In the genomic region with DNA sequence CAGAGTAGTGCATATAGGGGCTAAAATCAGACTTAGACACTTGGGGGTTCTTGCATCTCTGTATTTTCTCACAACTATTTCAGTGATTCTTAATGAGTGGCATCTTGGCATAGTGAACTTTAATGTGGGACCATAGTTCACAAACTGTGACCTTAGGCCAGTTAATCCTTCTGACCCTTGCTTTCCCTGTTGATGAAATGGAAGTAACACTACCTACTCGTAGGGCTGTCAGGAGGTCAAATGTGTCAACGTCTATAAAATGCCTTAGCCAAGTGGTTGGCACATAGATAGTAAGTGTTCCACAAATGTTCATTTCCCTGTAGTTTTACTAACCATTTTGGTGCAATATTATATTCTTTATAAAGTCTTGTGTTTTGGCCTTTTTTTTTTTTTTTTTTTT, we compare ENCODE assay signal across 1 cellular context.
TF ChIP-seq lines count a peak whose summit lies in the region.

No MANE protein-coding gene starts in this region.

TF ChIP-seq in HepG2, 621 proteins besides CTCF, POLR2A, EP300 and RAD21:
- TF ChIP-seq HNF4A (CRISPR knock-in tag; IDR thresholded peaks at IDR 0.05) (peak; percentile 71), FLYWCH1 (CRISPR knock-in tag; IDR thresholded peaks at IDR 0.05) (no peak), NR2F6 (IDR thresholded peaks at IDR 0.05) (no peak), NR2F6 (CRISPR knock-in tag; IDR thresholded peaks at IDR 0.05) (0 out of 2 replicates have a peak, but pooled peaks have one; percentile 12), ZNF7 (CRISPR knock-in tag; IDR thresholded peaks at IDR 0.05) (peak; percentile 72)
